8 cellular contexts compared by ENCODE assay signal in genomic region chr19:892243-892996, GRCh38. TPM values are rescaled to one million over a fixed set of nuclear protein-coding genes. Genes with fewer than 3 reads are reported as not detected.
DNase-seq lines count a peak whose midpoint lies in the region; ATAC-seq and TF ChIP-seq lines count a peak whose summit lies in the region.

No MANE protein-coding gene starts in this region.

- ATAC-seq in GM19452 (IDR thresholded peaks at IDR 0.05; ENCODE audit: unreplicated experiment) (peak; percentile 52), upper lobe of left lung (ENCODE audit: low FRiP score in 2 of 2) (peak in 1 of 2 donors; percentile 80)

- 4 to 5% methylated on average over 23 to 30 of the region's 46 CpGs for WGBS in lower leg skin, 2 donors
- 6 to 8% methylated on average over 20 to 31 of the region's 46 CpGs for WGBS in upper lobe of left lung, 2 donors

- H3K36me3 ChIP-seq in BLaER1 (peaks cover 59% of the 10 kb centered on the region), KMS-11 (ENCODE audit: insufficient read depth) (no peaks in the 10 kb centered on the region), upper lobe of left lung (peaks cover 0 to 43% (median 23%) of the 10 kb centered on the region in 4 donors)

- H3K4me1 ChIP-seq in BLaER1 = peaks cover 15% of the 10 kb centered on the region
- H3K4me1 ChIP-seq in KMS-11 (ENCODE audit: low read depth, poor library complexity, severe bottlenecking) = no peaks in the 10 kb centered on the region
- peaks cover 7 to 20% (median 18%) of the 10 kb centered on the region in 4 donors for H3K4me1 ChIP-seq in upper lobe of left lung

- H3K4me2 ChIP-seq in BLaER1 (peak overlapping the region; percentile 94), KMS-11 (peak overlapping the region; percentile 91)

- H3K27ac ChIP-seq in BLaER1 (peak overlapping the region; percentile 98), KMS-11 (peak overlapping the region; percentile 58), caudate nucleus (ENCODE audit: low read depth, low read length) (peak overlapping the region; percentile 100), upper lobe of left lung (peak overlapping the region; percentile 89 to 95 (median 92))

- H3K79me2 ChIP-seq in KMS-11 (ENCODE audit: insufficient read depth, low read depth) = peaks cover 9% of the 10 kb centered on the region; the same call in 1 of the 2 replicates

- TF ChIP-seq CTCF in KMS-11 (conservative IDR thresholded peaks at IDR 0.05; ENCODE audit: low read depth, low read length) (no peak), lower leg skin (IDR thresholded peaks at IDR 0.05) (no peak), upper lobe of left lung (IDR thresholded peaks at IDR 0.05) (no peak)

- peak overlapping the region; percentile 96 for H3K9ac ChIP-seq in BLaER1
- peak overlapping the region; percentile 67; the same call in 1 of the 2 replicates for H3K9ac ChIP-seq in KMS-11

- H4K20me1 ChIP-seq in BLaER1 = peaks cover 44% of the 10 kb centered on the region
- no peaks in the 10 kb centered on the region for H4K20me1 ChIP-seq in KMS-11 (ENCODE audit: insufficient read depth)

- no peak for TF ChIP-seq EP300 in upper lobe of left lung (IDR thresholded peaks at IDR 0.05)

- H3K4me3 ChIP-seq in BLaER1 = peak overlapping the region; percentile 81
- H3K4me3 ChIP-seq in KMS-11 (IDR thresholded peaks at IDR 0.05; ENCODE audit: insufficient read depth, low read depth, low read length) = no peak overlapping the region
- peak overlapping the region; percentile 87 for H3K4me3 ChIP-seq in lower leg skin (ENCODE audit: low read depth, poor library complexity, severe bottlenecking)
- peak overlapping the region; percentile 68 to 95 (median 80) for H3K4me3 ChIP-seq in upper lobe of left lung

- H3K27me3 ChIP-seq in BLaER1 (no peaks in the 10 kb centered on the region), KMS-11 (ENCODE audit: insufficient read depth, low read depth) (no peaks in the 10 kb centered on the region), upper lobe of left lung (no peaks in the 10 kb centered on the region)

- DNase-seq in caudate nucleus (lab: John Stamatoyannopoulos, UW) (peak in 1 of 61 donors; percentile 12), lower leg skin (ENCODE audit: low spot score in 2 of 2) (no peak), upper lobe of left lung (peak in 1 of 2 donors; percentile 94), EL (no peak), T1000 (lab: John Stamatoyannopoulos, UW) (no peak)

- intact Hi-C loops in lower leg skin (cut with DNase I; ENCODE audit: low total_unique reads) = no loop called here

- no peak for TF ChIP-seq POLR2A in lower leg skin (IDR thresholded peaks at IDR 0.05)
- no peak for TF ChIP-seq POLR2A in upper lobe of left lung (IDR thresholded peaks at IDR 0.05)

- H2AFZ ChIP-seq in KMS-11 (ENCODE audit: low read depth) = peak overlapping the region; percentile 65; the same call in 1 of the 2 replicates

- H3K9me3 ChIP-seq in BLaER1 (no peaks in the 10 kb centered on the region), upper lobe of left lung (no peaks in the 10 kb centered on the region)

RNA-seq across cellular contexts. Expression of gene MED16, which starts 0.6 kb away (rescaled TPM):
- total RNA-seq in lower leg skin = 10 to 100 TPM; 41.7 to 62.3 (median 45.5) TPM
- total RNA-seq in upper lobe of left lung = 100 to 1,000 TPM in 2 of 6 donors, 10 to 100 TPM in 4; 33.5 to 110 (median 62.1) TPM

RNA-seq across cellular contexts. Expression of gene RNU6-9, which starts 0.9 kb away (rescaled TPM):
- not detected for total RNA-seq in lower leg skin
- total RNA-seq in upper lobe of left lung = not detected

RNA-seq across cellular contexts. Expression of gene R3HDM4, which starts 20.6 kb away (rescaled TPM):
- total RNA-seq in lower leg skin = 10 to 100 TPM; 58.1 to 75.6 (median 65.8) TPM
- total RNA-seq in upper lobe of left lung = 10 to 100 TPM; 39.6 to 71.2 (median 63.3) TPM

RNA-seq across cellular contexts. Expression of gene KISS1R, which starts 24.7 kb away (rescaled TPM):
- total RNA-seq in lower leg skin (1 to 10 TPM in 1 of 4 donors, under 1 TPM in 1, not detected in 2; 0.88 to 3.5 TPM), upper lobe of left lung (not detected)

RNA-seq across cellular contexts. Expression of gene CFD, which starts 33.0 kb away (rescaled TPM):
- total RNA-seq in lower leg skin = 100 to 1,000 TPM; 263 to 871 (median 364) TPM
- 100 to 1,000 TPM; 101 to 393 (median 259) TPM for total RNA-seq in upper lobe of left lung
